Comparison of ENCODE assay signal across 8 cellular contexts in the genomic region with DNA sequence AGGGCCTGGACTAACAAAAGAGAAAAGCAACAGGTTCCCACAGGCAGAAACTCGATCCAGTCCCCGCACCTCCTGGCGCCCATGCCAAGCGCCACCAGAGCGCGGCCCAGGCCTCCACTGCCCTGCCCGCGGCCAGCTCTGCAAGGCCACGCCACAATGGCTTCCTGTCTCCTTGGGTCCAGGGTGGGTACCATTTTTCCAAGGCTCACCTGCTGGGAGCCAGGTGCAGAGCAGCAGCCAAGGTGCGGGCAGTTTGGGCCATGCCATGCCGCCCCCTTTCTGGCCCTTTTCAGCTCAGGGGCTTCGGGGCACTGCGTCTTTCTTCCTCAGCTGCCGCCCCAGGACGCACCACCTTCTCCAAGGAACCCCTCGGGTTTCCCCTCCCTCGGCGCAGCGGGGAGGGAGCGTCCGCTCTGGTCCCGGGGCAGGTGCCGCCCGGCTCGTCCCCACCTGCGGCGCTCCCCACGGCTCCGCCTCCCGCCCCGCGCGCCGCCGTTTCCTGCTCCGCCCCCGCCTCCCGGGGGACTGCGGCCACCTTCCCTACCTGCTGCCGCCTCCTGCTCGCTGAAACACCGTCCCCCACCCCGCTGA. TPM values are rescaled to one million over a fixed set of nuclear protein-coding genes. Genes with fewer than 3 reads are reported as not detected.
DNase-seq lines count a peak whose midpoint lies in the region; ATAC-seq and TF ChIP-seq lines count a peak whose summit lies in the region.
"Had no signal": no experiment of that assay in that cellular context is flagged by ENCODE, and none has a peak within 500 bp of the region (broad histone marks: within the 10 kb centered on the region; RNA-seq: fewer than 3 reads in every experiment).

A gene (minus strand): TSS at position 437 of the 591 bp plus-strand sequence. CDS start 170 bp downstream, at position 267.

- H3K4me2 ChIP-seq in OCI-LY7 (ENCODE audit: low read length): peak within 1 kb of the TSS; percentile 93

- peaks cover 7% of the 10 kb centered on the region; the same call in 1 of the 2 replicates for H3K79me2 ChIP-seq in OCI-LY7 (ENCODE audit: insufficient read depth, low read depth, low read length)

- H3K36me3 ChIP-seq in OCI-LY7 (ENCODE audit: insufficient read depth, low read length) (no peaks in the 10 kb centered on the region), suprapubic skin (no peaks in the 10 kb centered on the region)

- whole genome bisulfite sequencing in right cardiac atrium: 14% methylated on average over 43 of the region's 43 CpGs
- WGBS in suprapubic skin: 7% methylated on average over 34 of the region's 43 CpGs

- H3K27me3 ChIP-seq in right cardiac atrium (ENCODE audit: control insufficient read depth, insufficient read depth) (no peaks in the 10 kb centered on the region), suprapubic skin (peaks cover 7% of the 10 kb centered on the region)

- H4K20me1 ChIP-seq in OCI-LY7 (ENCODE audit: insufficient read depth, low read length): no peaks in the 10 kb centered on the region

- H3K9me3 ChIP-seq in OCI-LY7 (ENCODE audit: low read length): no peaks in the 10 kb centered on the region
- no peaks in the 10 kb centered on the region for H3K9me3 ChIP-seq in right cardiac atrium (ENCODE audit: control insufficient read depth, low read length)
- no peaks in the 10 kb centered on the region for H3K9me3 ChIP-seq in suprapubic skin

- H3K9me2 ChIP-seq in OCI-LY7 (ENCODE audit: insufficient read depth, low read length): no peaks in the 10 kb centered on the region

- TF ChIP-seq EP300 in suprapubic skin (IDR thresholded peaks at IDR 0.05): no peak

- peak within 1 kb of the TSS; percentile 89 for H2AFZ ChIP-seq in OCI-LY7 (ENCODE audit: low read length)

- TF ChIP-seq CTCF in OCI-LY7 (conservative IDR thresholded peaks at IDR 0.05; ENCODE audit: low read length): no peak
- TF ChIP-seq CTCF in suprapubic skin (IDR thresholded peaks at IDR 0.05): no peak

- DNase-seq in OCI-LY7 (ENCODE audit: low spot score): peak; percentile 78
- peak in 1 of 3 donors; percentile 44 for DNase-seq in right cardiac atrium
- no peak for DNase-seq in suprapubic skin (ENCODE audit: low spot score in 2 of 2)
- DNase-seq in NOMO-1 treated with dmso at 0.1 percent for 144 hours (lab: John Stamatoyannopoulos, UW; ENCODE audit: unreplicated experiment): no peak
- DNase-seq in amygdala (lab: John Stamatoyannopoulos, UW): no peak

- BruUV-seq in OCI-LY7 (replicated peaks; lab: Mats Ljungman, UMichigan): no TSS peak

- intact Hi-C loops in OCI-LY7 (cut with micrococcal nuclease; ENCODE audit: unreplicated experiment) (loop anchor here (2.0 kb wide), 1 partner anchor 55 kb away; no protein-coding TSS in a partner anchor), right cardiac atrium (cut with DNase I) (no loop called here)

- peak within 1 kb of the TSS; percentile 77 for H3K27ac ChIP-seq in OCI-LY7 (ENCODE audit: low read depth, low read length, poor library complexity, severe bottlenecking)
- H3K27ac ChIP-seq in right cardiac atrium (ENCODE audit: low read length): no peak within 1 kb of the TSS
- peak within 1 kb of the TSS; percentile 35 for H3K27ac ChIP-seq in suprapubic skin

- CTCF ChIA-PET in OCI-LY7 (lab: Charles Lee; ENCODE audit: unreplicated experiment): interaction anchor here (1.1 kb wide), 1 partner anchor 9 kb away, joined by 5 read pairs; no protein-coding TSS in a partner anchor

- H3K4me3 ChIP-seq in OCI-LY7 (ENCODE audit: low read depth, low read length, poor library complexity, severe bottlenecking) (peak within 1 kb of the TSS; percentile 71), right cardiac atrium (ENCODE audit: low read length) (peak within 1 kb of the TSS; percentile 34), suprapubic skin (peak within 1 kb of the TSS; percentile 47)

- no peak for TF ChIP-seq POLR2A in suprapubic skin (IDR thresholded peaks at IDR 0.05)

- peaks cover 73% of the 10 kb centered on the region for H3K4me1 ChIP-seq in OCI-LY7 (ENCODE audit: insufficient read depth, low read length, poor library complexity, severe bottlenecking)
- no peaks in the 10 kb centered on the region for H3K4me1 ChIP-seq in right cardiac atrium (ENCODE audit: control insufficient read depth, insufficient read depth, low read length)
- H3K4me1 ChIP-seq in suprapubic skin: peaks cover 9% of the 10 kb centered on the region

- ATAC-seq in GM18498 (IDR thresholded peaks at IDR 0.05; ENCODE audit: unreplicated experiment) (peak; percentile 42), HG02852 (IDR thresholded peaks at IDR 0.05; ENCODE audit: unreplicated experiment) (peak; percentile 35), right cardiac atrium (peak; percentile 23 to 43)

- POLR2A ChIA-PET in OCI-LY7 (lab: Charles Lee): interaction anchor here (1.0 to 7.4 kb wide), 3 partner anchors 10 to 33 kb away, joined by 3 to 47 read pairs (median 13); a partner anchor contains a TSS

RNA-seq across cellular contexts. Expression of the gene that starts here (rescaled TPM):
- total RNA-seq in OCI-LY7 (2014; rRNA removed; shearing (Covaris generic)): 1.1 and 2.4 TPM in 2 replicates
- total RNA-seq in OCI-LY7 (2022) (2.5 and 2.6 TPM in 2 replicates), right cardiac atrium (not detected), suprapubic skin (1 to 10 TPM; 1.9 to 3.7 (median 2.3) TPM)
- polyA plus RNA-seq in right cardiac atrium: not detected
- total RNA-seq: neural crest cell had no signal

Comparison
In these comparisons a context has a peak if more than half of its experiments do, and no peak if none do; other contexts are left out.
1. Peak in ATAC-seq and H3K4me3 ChIP-seq in right cardiac atrium; RNA of the gene not detected or under 1 TPM.